Comparison of ENCODE assay signal across 2 cellular contexts in genomic region chr16:77223184-77223583, GRCh38.
TF ChIP-seq lines count a peak whose summit lies in the region.

No MANE protein-coding gene starts in this region.

TF ChIP-seq in IMR-90, 13 proteins besides CTCF, POLR2A, EP300 and RAD21:
- TF ChIP-seq MAZ (IDR thresholded peaks at IDR 0.05; ENCODE audit: borderline replicate concordance, low read depth, low read length), result no peak
- TF ChIP-seq USF2 (IDR thresholded peaks at IDR 0.05; ENCODE audit: low read depth, low read length), result no peak
- TF ChIP-seq FOS (IDR thresholded peaks at IDR 0.05; ENCODE audit: low read depth, low read length), result no peak
- no peak for TF ChIP-seq SMC3 (IDR thresholded peaks at IDR 0.05; ENCODE audit: low read depth, low read length)
- no peak for TF ChIP-seq BHLHE40 (IDR thresholded peaks at IDR 0.05; ENCODE audit: low read depth, low read length)
- no peak for TF ChIP-seq CHD1 (IDR thresholded peaks at IDR 0.05; ENCODE audit: low read depth, low read length)
- TF ChIP-seq ELK1 (IDR thresholded peaks at IDR 0.05; ENCODE audit: borderline replicate concordance, low read depth, low read length), result no peak
- no peak for TF ChIP-seq RFX5 (IDR thresholded peaks at IDR 0.05; ENCODE audit: low read depth, low read length)
- no peak for TF ChIP-seq CEBPB (IDR thresholded peaks at IDR 0.05; ENCODE audit: low read depth, low read length)
- no peak for TF ChIP-seq NFE2L2 (IDR thresholded peaks at IDR 0.05; ENCODE audit: low read depth, low read length)
- no peak for TF ChIP-seq MAFK (IDR thresholded peaks at IDR 0.05; ENCODE audit: low read depth, low read length)
- TF ChIP-seq RCOR1 (IDR thresholded peaks at IDR 0.05; ENCODE audit: insufficient replicate concordance, low read length), result no peak
- no peak for TF ChIP-seq MXI1 (IDR thresholded peaks at IDR 0.05; ENCODE audit: borderline replicate concordance, low read depth, low read length)

TF ChIP-seq in K562, 482 proteins besides CTCF, POLR2A, EP300 and RAD21 (continues in another document):
- TF ChIP-seq TGIF2 (CRISPR knock-in tag; IDR thresholded peaks at IDR 0.05), result no peak
- TF ChIP-seq NCOA1 (IDR thresholded peaks at IDR 0.05; ENCODE audit: low read depth), result no peak
- no peak for TF ChIP-seq CCNT2 (IDR thresholded peaks at IDR 0.05; ENCODE audit: borderline replicate concordance, extremely low read depth, insufficient read length, low read depth, low read length)
- TF ChIP-seq SAFB2 (IDR thresholded peaks at IDR 0.05; ENCODE audit: borderline replicate concordance, low read depth, low read length, severe bottlenecking), result no peak
- TF ChIP-seq ELF1 (tag; IDR thresholded peaks at IDR 0.05), result no peak
- TF ChIP-seq ZNF431 (CRISPR knock-in tag; IDR thresholded peaks at IDR 0.05), result no peak
- TF ChIP-seq HOXB6 (CRISPR knock-in tag; IDR thresholded peaks at IDR 0.05; ENCODE audit: borderline replicate concordance), result no peak
- TF ChIP-seq FOXJ2 (tag; IDR thresholded peaks at IDR 0.05), result no peak
- no peak for TF ChIP-seq CREB5 (CRISPR knock-in tag; IDR thresholded peaks at IDR 0.05)
- TF ChIP-seq DPF2 (IDR thresholded peaks at IDR 0.05), result no peak
- TF ChIP-seq ZNF444 (CRISPR knock-in tag; IDR thresholded peaks at IDR 0.05), result no peak
- peak; percentile 76 for TF ChIP-seq ZBTB40 (IDR thresholded peaks at IDR 0.05)
- no peak for TF ChIP-seq ZBTB40 (CRISPR knock-in tag; IDR thresholded peaks at IDR 0.05)
- no peak for TF ChIP-seq FOXA3 (CRISPR knock-in tag; conservative IDR thresholded peaks at IDR 0.05 in 1 of 2, IDR thresholded peaks at IDR 0.05 in 1 of 2)
- no peak for TF ChIP-seq HDAC3 (IDR thresholded peaks at IDR 0.05; ENCODE audit: borderline replicate concordance, partially characterized antibody)
- TF ChIP-seq MAFF (IDR thresholded peaks at IDR 0.05; ENCODE audit: low read length), result no peak
- no peak for TF ChIP-seq U2AF1 (optimal IDR thresholded peaks at IDR 0.05; ENCODE audit: low read depth, low read length)
- TF ChIP-seq KDM1A (IDR thresholded peaks at IDR 0.05), result no peak
- no peak for TF ChIP-seq NFIC (IDR thresholded peaks at IDR 0.05)
- TF ChIP-seq SOX6 (IDR thresholded peaks at IDR 0.05), result no peak
- TF ChIP-seq ZNF668 (CRISPR knock-in tag; IDR thresholded peaks at IDR 0.05), result no peak
- TF ChIP-seq TCF3 (CRISPR knock-in tag; IDR thresholded peaks at IDR 0.05), result no peak
- TF ChIP-seq SPI1 (IDR thresholded peaks at IDR 0.05; ENCODE audit: borderline replicate concordance, low read depth, low read length), result 0 out of 2 replicates have a peak, but pooled peaks have one; percentile 12
- no peak for TF ChIP-seq POLR3A (IDR thresholded peaks at IDR 0.05; ENCODE audit: borderline replicate concordance, extremely low read depth, insufficient read depth, insufficient read length)
- TF ChIP-seq EHMT2 (IDR thresholded peaks at IDR 0.05), result peak; percentile 56; the same call in 1 of the 2 replicates
- TF ChIP-seq MAZ (CRISPR knock-in tag; conservative IDR thresholded peaks at IDR 0.05 in 1 of 2, IDR thresholded peaks at IDR 0.05 in 1 of 2), result no peak
- TF ChIP-seq ZNF551 (CRISPR knock-in tag; IDR thresholded peaks at IDR 0.05), result no peak
- no peak for TF ChIP-seq CTBP1 (IDR thresholded peaks at IDR 0.05; ENCODE audit: borderline replicate concordance)
- TF ChIP-seq E2F6 (IDR thresholded peaks at IDR 0.05; ENCODE audit: borderline replicate concordance in 1 of 2, extremely low read depth in 1 of 2, insufficient read depth in 1 of 2, insufficient read length in 1 of 2, low read depth in 1 of 2, low read length in 1 of 2, poor library complexity in 1 of 2, severe bottlenecking in 1 of 2), result peak in 1 of 2 experiments; percentile 13
- TF ChIP-seq ZNF384 (IDR thresholded peaks at IDR 0.05; ENCODE audit: low read depth, low read length), result no peak
- no peak for TF ChIP-seq THRAP3 (IDR thresholded peaks at IDR 0.05; ENCODE audit: borderline replicate concordance)
- no peak for TF ChIP-seq PCBP2 (IDR thresholded peaks at IDR 0.05; ENCODE audit: low read depth, low read length, poor library complexity, severe bottlenecking)
- TF ChIP-seq DLX4 (CRISPR knock-in tag; IDR thresholded peaks at IDR 0.05), result no peak
- no peak for TF ChIP-seq SUPT5H (IDR thresholded peaks at IDR 0.05)
- TF ChIP-seq TAF9B (IDR thresholded peaks at IDR 0.05; ENCODE audit: partially characterized antibody), result no peak
- TF ChIP-seq JUND (IDR thresholded peaks at IDR 0.05; ENCODE audit: borderline replicate concordance, low read depth, low read length), result 0 out of 2 replicates have a peak, but pooled peaks have one; percentile 10
- no peak for TF ChIP-seq JUND (tag; IDR thresholded peaks at IDR 0.05; ENCODE audit: borderline replicate concordance, low read depth, low read length)
- TF ChIP-seq ZNF583 (CRISPR knock-in tag; IDR thresholded peaks at IDR 0.05), result no peak
- no peak for TF ChIP-seq ZBTB34 (CRISPR knock-in tag; IDR thresholded peaks at IDR 0.05)
- no peak for TF ChIP-seq FOXJ3 (CRISPR knock-in tag; IDR thresholded peaks at IDR 0.05)
- TF ChIP-seq GATAD2B (IDR thresholded peaks at IDR 0.05; ENCODE audit: borderline replicate concordance), result no peak
- TF ChIP-seq BHLHE40 (IDR thresholded peaks at IDR 0.05; ENCODE audit: low read length), result no peak
- TF ChIP-seq ZNF79 (CRISPR knock-in tag; IDR thresholded peaks at IDR 0.05; ENCODE audit: low read depth), result no peak
- peak; percentile 60 to 68 for TF ChIP-seq NRF1 (conservative IDR thresholded peaks at IDR 0.05 in 1 of 2, IDR thresholded peaks at IDR 0.05 in 1 of 2)
- TF ChIP-seq AFF1 (IDR thresholded peaks at IDR 0.05; ENCODE audit: low read depth in 1 of 2, partially characterized antibody in 2 of 2), result no peak
- no peak for TF ChIP-seq ZNF77 (CRISPR knock-in tag; IDR thresholded peaks at IDR 0.05)
